38 cellular contexts compared by ENCODE assay signal in the genomic region with DNA sequence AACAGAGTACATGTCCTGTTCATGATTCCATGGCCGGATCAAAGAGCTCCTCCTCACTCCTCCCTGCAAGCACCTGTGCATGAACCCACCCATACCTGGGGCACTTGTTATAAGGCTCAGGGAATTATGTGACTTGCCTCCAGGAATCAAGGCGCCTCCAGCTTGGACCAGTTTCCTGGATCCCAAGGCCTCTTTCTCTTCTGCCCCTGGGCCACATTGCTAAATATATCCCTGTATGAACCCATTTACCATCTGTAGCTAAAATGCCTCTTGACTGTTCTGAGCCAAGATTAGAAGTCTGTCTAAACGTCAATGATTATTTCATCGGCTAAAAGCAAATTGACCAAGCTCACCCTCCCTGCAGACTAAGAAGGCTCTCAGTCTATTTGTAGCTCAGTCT.
"Had no signal": no experiment of that assay in that cellular context is flagged by ENCODE, and none has a peak within 500 bp of the region (broad histone marks: within the 10 kb centered on the region; RNA-seq: fewer than 3 reads in every experiment).

No MANE protein-coding gene starts in this region.

- FAIRE-seq: endometrium, endothelial cell of umbilical vein had no signal

- H3K9me3 ChIP-seq: ascending aorta, breast epithelium, esophagus squamous epithelium, gastroesophageal sphincter, heart right ventricle had no signal

- DNase-seq: activated CD4-positive, alpha-beta memory T cell treated with anti-CD3 and anti-CD28 coated beads for 36 hours; activated CD4-positive, alpha-beta T cell treated with anti-CD3 and anti-CD28 coated beads for 36 hours; activated CD4-positive, alpha-beta T cell treated with anti-CD3 and anti-CD28 coated beads, Interleukin-2, amount 10 ng/mL, durations not matched to agents 24 days and 14 days; activated CD4-positive, CD25-positive, alpha-beta regulatory T cell; activated CD4-positive, CD25-positive, alpha-beta regulatory T cell treated with anti-CD3 and anti-CD28 coated beads, Interleukin-2, amount 50 U/mL, for 72 hours; activated CD8-positive, alpha-beta memory T cell treated with anti-CD3 and anti-CD28 coated beads, Interleukin-2, amount 10 ng/mL, durations not matched to agents 7 days and 5 days; activated CD8-positive, alpha-beta memory T cell treated with anti-CD3 and anti-CD28 coated beads, Interleukin-2, amount 50 U/mL, for 4 hours; activated CD8-positive, alpha-beta T cell treated with anti-CD3 and anti-CD28 coated beads, Interleukin-2, amount 10 ng/mL, durations not matched to agents 7 days and 5 days; activated effector memory CD4-positive, alpha-beta T cell treated with anti-CD3 and anti-CD28 coated beads, Interleukin-2, amount 50 U/mL, for 16 hours; activated naive CD4-positive, alpha-beta T cell treated with anti-CD3 and anti-CD28 coated beads for 36 hours; activated naive CD8-positive, alpha-beta T cell treated with anti-CD3 and anti-CD28 coated beads for 36 hours; activated naive CD8-positive, alpha-beta T cell treated with anti-CD3 and anti-CD28 coated beads, Interleukin-2, amount 50 U/mL, for 24 hours; activated T-cell treated with anti-CD3 and anti-CD28 coated beads, Interleukin-2, amount 50 U/mL, for 1 hour; activated T-cell treated with anti-CD3 and anti-CD28 coated beads, Interleukin-2, amount 50 U/mL, for 48 hours; central memory CD4-positive, alpha-beta T cell; cerebellar nuclear complex; effector CD4-positive, alpha-beta T cell; effector memory CD8-positive, alpha-beta T cell; esophagus squamous epithelium; foreskin melanocyte; heart right ventricle; T-helper 1 cell; T-helper 17 cell; T1000 had no signal

- H3K36me3 ChIP-seq: ascending aorta, breast epithelium, cardiac muscle cell, esophagus squamous epithelium, gastroesophageal sphincter, heart right ventricle had no signal

- H3K27me3 Mint-ChIP-seq: activated CD4-positive, alpha-beta T cell treated with anti-CD3 and anti-CD28 coated beads, Interleukin-2, amount 10 ng/mL, durations not matched to agents 24 days and 14 days; activated CD8-positive, alpha-beta memory T cell treated with anti-CD3 and anti-CD28 coated beads, Interleukin-2, amount 10 ng/mL, durations not matched to agents 7 days and 5 days; activated naive CD4-positive, alpha-beta T cell treated with anti-CD3 and anti-CD28 coated beads, Interleukin-2, amount 50 U/mL, for 24 hours; activated naive CD8-positive, alpha-beta T cell treated with anti-CD3 and anti-CD28 coated beads for 36 hours; dendritic cell treated with granulocyte-macrophage colony-stimulating factor and Interleukin-4, amounts not matched to agents 40 ng/mL and 50 ng/mL, for 4 days had no signal

- H3K9me3 Mint-ChIP-seq: activated CD4-positive, alpha-beta memory T cell treated with anti-CD3 and anti-CD28 coated beads for 36 hours; activated CD4-positive, alpha-beta T cell treated with anti-CD3 and anti-CD28 coated beads, Interleukin-2, amount 10 ng/mL, durations not matched to agents 24 days and 14 days; activated naive CD4-positive, alpha-beta T cell treated with anti-CD3 and anti-CD28 coated beads for 36 hours; activated naive CD4-positive, alpha-beta T cell treated with anti-CD3 and anti-CD28 coated beads, Interleukin-2, amount 50 U/mL, for 24 hours; activated naive CD8-positive, alpha-beta T cell treated with anti-CD3 and anti-CD28 coated beads for 36 hours; activated naive CD8-positive, alpha-beta T cell treated with anti-CD3 and anti-CD28 coated beads, Interleukin-2, amount 50 U/mL, for 24 hours; activated T-helper 1 cell treated with anti-CD3 and anti-CD28 coated beads, Interleukin-12 subunit alpha, Interleukin-12 subunit beta, Interleukin-2, Interleukin-4 antibody, amounts not matched to agents 30 ng/mL and 10 ng/mL and 1 ng/mL, durations not matched to agents 14 hours and 24 hours and 36 hours; activated T-helper 2 cell treated with anti-CD3 and anti-CD28 coated beads, Interferon-gamma antibody, Interleukin-2, Interleukin-4, amounts not matched to agents 10 μg/mL and 5 μg/mL and 100 μg/mL, durations not matched to agents 14 hours and 24 hours and 36 hours; dendritic cell treated with granulocyte-macrophage colony-stimulating factor and Interleukin-4, amounts not matched to agents 40 ng/mL and 50 ng/mL, for 4 days; T-helper 2 cell treated with Interferon-gamma antibody and Interleukin-4, amounts not matched to agents 5 μg/mL and 100 μg/mL, for 36 hours had no signal

- H3K36me3 Mint-ChIP-seq: activated CD4-positive, alpha-beta memory T cell treated with anti-CD3 and anti-CD28 coated beads for 36 hours; activated CD8-positive, alpha-beta memory T cell treated with anti-CD3 and anti-CD28 coated beads, Interleukin-2, amount 10 ng/mL, durations not matched to agents 7 days and 5 days; activated naive CD4-positive, alpha-beta T cell treated with anti-CD3 and anti-CD28 coated beads, Interleukin-2, amount 50 U/mL, for 24 hours; activated naive CD8-positive, alpha-beta T cell treated with anti-CD3 and anti-CD28 coated beads for 36 hours; brain had no signal

- H3K4me3 ChIP-seq: ascending aorta, breast epithelium, cardiac muscle cell, coronary artery, esophagus squamous epithelium, gastroesophageal sphincter, heart right ventricle had no signal

- H3K27ac Mint-ChIP-seq: activated CD4-positive, alpha-beta memory T cell treated with anti-CD3 and anti-CD28 coated beads for 36 hours; activated CD4-positive, alpha-beta T cell treated with anti-CD3 and anti-CD28 coated beads for 36 hours; activated CD4-positive, alpha-beta T cell treated with anti-CD3 and anti-CD28 coated beads, Interleukin-2, amount 10 ng/mL, durations not matched to agents 24 days and 14 days; activated CD8-positive, alpha-beta memory T cell treated with anti-CD3 and anti-CD28 coated beads, Interleukin-2, amount 10 ng/mL, durations not matched to agents 7 days and 5 days; activated CD8-positive, alpha-beta T cell treated with anti-CD3 and anti-CD28 coated beads, Interleukin-2, amount 10 ng/mL, durations not matched to agents 7 days and 5 days; activated naive CD4-positive, alpha-beta T cell treated with anti-CD3 and anti-CD28 coated beads for 36 hours; activated naive CD4-positive, alpha-beta T cell treated with anti-CD3 and anti-CD28 coated beads, Interleukin-2, amount 50 U/mL, for 24 hours; activated naive CD8-positive, alpha-beta T cell treated with anti-CD3 and anti-CD28 coated beads for 36 hours; activated naive CD8-positive, alpha-beta T cell treated with anti-CD3 and anti-CD28 coated beads, Interleukin-2, amount 50 U/mL, for 24 hours; activated T-helper 1 cell treated with anti-CD3 and anti-CD28 coated beads, Interleukin-12 subunit alpha, Interleukin-12 subunit beta, Interleukin-2, Interleukin-4 antibody, amounts not matched to agents 30 ng/mL and 10 ng/mL and 1 ng/mL, durations not matched to agents 14 hours and 24 hours and 36 hours; activated T-helper 2 cell treated with anti-CD3 and anti-CD28 coated beads, Interferon-gamma antibody, Interleukin-2, Interleukin-4, amounts not matched to agents 10 μg/mL and 5 μg/mL and 100 μg/mL, durations not matched to agents 14 hours and 24 hours and 36 hours; dendritic cell treated with granulocyte-macrophage colony-stimulating factor and Interleukin-4, amounts not matched to agents 40 ng/mL and 50 ng/mL, for 4 days; effector memory CD8-positive, alpha-beta T cell; T-helper 17 cell; T-helper 2 cell treated with Interferon-gamma antibody and Interleukin-4, amounts not matched to agents 5 μg/mL and 100 μg/mL, for 36 hours had no signal

- ATAC-seq: activated CD4-positive, alpha-beta T cell treated with anti-CD3 and anti-CD28 coated beads for 36 hours; activated CD8-positive, alpha-beta memory T cell treated with anti-CD3 and anti-CD28 coated beads, Interleukin-2, amount 10 ng/mL, durations not matched to agents 7 days and 5 days; activated CD8-positive, alpha-beta T cell treated with anti-CD3 and anti-CD28 coated beads, Interleukin-2, amount 10 ng/mL, durations not matched to agents 7 days and 5 days; activated naive CD8-positive, alpha-beta T cell treated with anti-CD3 and anti-CD28 coated beads, Interleukin-2, amount 50 U/mL, for 24 hours; effector memory CD8-positive, alpha-beta T cell; gastroesophageal sphincter; heart right ventricle; T-helper 17 cell had no signal

- H3K27ac ChIP-seq: ascending aorta, breast epithelium, cardiac muscle cell, coronary artery, epithelial cell of prostate, esophagus squamous epithelium, gastroesophageal sphincter, heart right ventricle had no signal

- H3K4me3 Mint-ChIP-seq: activated CD4-positive, alpha-beta memory T cell treated with anti-CD3 and anti-CD28 coated beads for 36 hours; activated CD4-positive, alpha-beta T cell treated with anti-CD3 and anti-CD28 coated beads for 36 hours; activated CD4-positive, alpha-beta T cell treated with anti-CD3 and anti-CD28 coated beads, Interleukin-2, amount 10 ng/mL, durations not matched to agents 24 days and 14 days; activated CD8-positive, alpha-beta memory T cell treated with anti-CD3 and anti-CD28 coated beads, Interleukin-2, amount 10 ng/mL, durations not matched to agents 7 days and 5 days; activated CD8-positive, alpha-beta T cell treated with anti-CD3 and anti-CD28 coated beads, Interleukin-2, amount 10 ng/mL, durations not matched to agents 7 days and 5 days; activated naive CD4-positive, alpha-beta T cell treated with anti-CD3 and anti-CD28 coated beads for 36 hours; activated naive CD4-positive, alpha-beta T cell treated with anti-CD3 and anti-CD28 coated beads, Interleukin-2, amount 50 U/mL, for 24 hours; activated naive CD8-positive, alpha-beta T cell treated with anti-CD3 and anti-CD28 coated beads for 36 hours; activated naive CD8-positive, alpha-beta T cell treated with anti-CD3 and anti-CD28 coated beads, Interleukin-2, amount 50 U/mL, for 24 hours; activated T-helper 1 cell treated with anti-CD3 and anti-CD28 coated beads, Interleukin-12 subunit alpha, Interleukin-12 subunit beta, Interleukin-2, Interleukin-4 antibody, amounts not matched to agents 30 ng/mL and 10 ng/mL and 1 ng/mL, durations not matched to agents 14 hours and 24 hours and 36 hours; brain; dendritic cell treated with granulocyte-macrophage colony-stimulating factor and Interleukin-4, amounts not matched to agents 40 ng/mL and 50 ng/mL, for 4 days; effector memory CD8-positive, alpha-beta T cell; T-helper 17 cell; T-helper 2 cell treated with Interferon-gamma antibody and Interleukin-4, amounts not matched to agents 5 μg/mL and 100 μg/mL, for 36 hours had no signal

- H3K4me1 Mint-ChIP-seq: activated CD4-positive, alpha-beta T cell treated with anti-CD3 and anti-CD28 coated beads for 36 hours; activated CD4-positive, alpha-beta T cell treated with anti-CD3 and anti-CD28 coated beads, Interleukin-2, amount 10 ng/mL, durations not matched to agents 24 days and 14 days; activated CD8-positive, alpha-beta memory T cell treated with anti-CD3 and anti-CD28 coated beads, Interleukin-2, amount 10 ng/mL, durations not matched to agents 7 days and 5 days; activated naive CD8-positive, alpha-beta T cell treated with anti-CD3 and anti-CD28 coated beads for 36 hours; activated naive CD8-positive, alpha-beta T cell treated with anti-CD3 and anti-CD28 coated beads, Interleukin-2, amount 50 U/mL, for 24 hours; T-helper 17 cell had no signal

- H3K27me3 ChIP-seq: ascending aorta, breast epithelium had no signal
